ENCODE assay signal across 8 cellular contexts in genomic region chr15:101652783-101653430, GRCh38. TPM values are rescaled to one million over a fixed set of nuclear protein-coding genes. Genes with fewer than 3 reads are reported as not detected.
DNase-seq lines count a peak whose midpoint lies in the region; ATAC-seq and TF ChIP-seq lines count a peak whose summit lies in the region.

No MANE protein-coding gene starts in this region.

- peaks cover 7% of the 10 kb centered on the region for H3K36me3 Mint-ChIP-seq in activated T-cell treated with anti-CD3 and anti-CD28 coated beads, Interleukin-2, amount 50 U/mL, for 4 hours (ENCODE audit: insufficient read depth)

- TF ChIP-seq CTCF in HFF-Myc (IDR thresholded peaks at IDR 0.05; ENCODE audit: low read depth, low read length, missing control alignments) (no peak), cardiac muscle cell (IDR thresholded peaks at IDR 0.05; ENCODE audit: low read depth, low read length) (no peak)

- H3K4me3 Mint-ChIP-seq in activated T-cell treated with anti-CD3 and anti-CD28 coated beads, Interleukin-2, amount 50 U/mL, for 4 hours, result peak overlapping the region; percentile 92

- H3K27ac ChIP-seq in ACC112 (ENCODE audit: low read depth, low read length), result peak overlapping the region; percentile 86
- peak overlapping the region; percentile 92 for H3K27ac ChIP-seq in cardiac muscle cell

- H3K4me1 Mint-ChIP-seq in activated T-cell treated with anti-CD3 and anti-CD28 coated beads, Interleukin-2, amount 50 U/mL, for 4 hours (ENCODE audit: low read depth), result peaks cover 40% of the 10 kb centered on the region

- no peaks in the 10 kb centered on the region for H3K27me3 Mint-ChIP-seq in activated T-cell treated with anti-CD3 and anti-CD28 coated beads, Interleukin-2, amount 50 U/mL, for 4 hours (ENCODE audit: low read depth)

- DNase-seq in HFF-Myc (ENCODE audit: extremely low read depth, low read depth), result no peak
- peak; percentile 23 for DNase-seq in activated T-cell treated with anti-CD3 and anti-CD28 coated beads, Interleukin-2, amount 50 U/mL, for 4 hours
- DNase-seq in cardiac muscle cell (ENCODE audit: low read depth in 1 of 2, low spot score in 1 of 2), result no peak
- DNase-seq in putamen (ENCODE audit: low spot score), result peak; percentile 27
- DNase-seq in G401 (ENCODE audit: low spot score), result no peak
- no peak for DNase-seq in NCI-H2196 treated with DMSO at 0.1 percent for 48 hours (lab: John Stamatoyannopoulos, UW; ENCODE audit: unreplicated experiment)

- H3K4me3 ChIP-seq in ACC112 (ENCODE audit: low read depth, low read length), result peak overlapping the region; percentile 98
- peak overlapping the region; percentile 69 for H3K4me3 ChIP-seq in HFF-Myc (replicated peaks; ENCODE audit: low read depth, low read length)
- H3K4me3 ChIP-seq in cardiac muscle cell, result peak overlapping the region; percentile 62

- in situ Hi-C loops in G401 (cut with HindIII; ENCODE audit: low sequenced_read_pairs), result no loop called here

- H3K4me1 ChIP-seq in ACC112 (ENCODE audit: control insufficient read depth, insufficient read depth, low read length, unreplicated experiment) (peaks cover 27% of the 10 kb centered on the region), cardiac muscle cell (ENCODE audit: low read depth) (peaks cover 10% of the 10 kb centered on the region)

- H3K9me3 Mint-ChIP-seq in activated T-cell treated with anti-CD3 and anti-CD28 coated beads, Interleukin-2, amount 50 U/mL, for 4 hours, result no peaks in the 10 kb centered on the region

- H3K27me3 ChIP-seq in ACC112 (ENCODE audit: insufficient read depth, low read length), result no peaks in the 10 kb centered on the region
- H3K27me3 ChIP-seq in cardiac muscle cell, result no peaks in the 10 kb centered on the region

- H3K36me3 ChIP-seq in ACC112 (ENCODE audit: insufficient read depth, low read length) (peaks cover 3% of the 10 kb centered on the region; the same call in 1 of the 2 replicates), cardiac muscle cell (peaks cover 11% of the 10 kb centered on the region)

- no peak for ATAC-seq in activated T-cell treated with anti-CD3 and anti-CD28 coated beads, Interleukin-2, amount 50 U/mL, for 4 hours
- ATAC-seq in HG03139 (IDR thresholded peaks at IDR 0.05; ENCODE audit: unreplicated experiment), result no peak

- peak overlapping the region; percentile 98 for H2AFZ ChIP-seq in ACC112 (ENCODE audit: low read length, unreplicated experiment)

- no peaks in the 10 kb centered on the region for H3K9me3 ChIP-seq in cardiac muscle cell (ENCODE audit: low read depth)

- peaks cover 51% of the 10 kb centered on the region for H3K79me2 ChIP-seq in ACC112 (ENCODE audit: control insufficient read depth, insufficient read depth, low read length, unreplicated experiment)

RNA-seq across cellular contexts. Expression of gene TM2D3, which starts 0.7 kb away (rescaled TPM):
- total RNA-seq in activated T-cell treated with anti-CD3 and anti-CD28 coated beads, Interleukin-2, amount 50 U/mL, for 4 hours, result 10 to 100 TPM; 75.5 to 89.8 (median 81.7) TPM
- total RNA-seq in cardiac muscle cell, result 31.7 and 36.3 TPM in 2 replicates
- 65.4 and 94.5 TPM in 2 replicates for polyA plus RNA-seq in cardiac muscle cell
- 21.9 and 32.2 TPM in 2 replicates for total RNA-seq in G401 (2014; rRNA removed; shearing (Covaris generic))

Comparison
In these comparisons a context has a peak if more than half of its experiments do, and no peak if none do; other contexts are left out.
1. DNase-seq: peak in activated T-cell treated with anti-CD3 and anti-CD28 coated beads, Interleukin-2, amount 50 U/mL, for 4 hours (single experiment) and putamen (single experiment); none in HFF-Myc (single experiment), cardiac muscle cell (0 of 2), G401 (single experiment) and NCI-H2196 treated with DMSO at 0.1 percent for 48 hours (single experiment).
2. Peak in every context shown above with its lines, with median percentiles within 50 percentile points of each other: H3K4me3 ChIP-seq.